Comparison of ENCODE assay signal across 1 cellular context in the genomic region with DNA sequence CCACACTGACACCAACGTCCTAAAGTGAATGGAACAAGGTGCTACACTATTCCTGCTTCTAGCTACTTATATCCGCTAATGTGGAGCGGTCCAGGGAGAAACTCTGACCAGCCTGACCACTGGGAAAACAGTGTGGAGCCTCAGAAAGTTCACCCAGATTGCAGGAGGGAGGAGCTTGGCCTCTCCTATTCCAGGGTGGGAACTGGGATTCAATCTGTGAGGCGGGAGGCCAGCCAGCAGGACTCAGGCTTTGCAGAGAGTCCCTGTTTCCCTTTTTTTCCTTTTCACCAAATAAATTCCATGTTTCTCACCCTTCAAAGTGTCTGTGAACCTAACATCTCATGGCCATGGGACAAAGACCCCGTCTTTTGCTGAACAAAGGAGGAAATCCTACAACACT.
TF ChIP-seq lines count a peak whose summit lies in the region.

No MANE protein-coding gene starts in this region.

TF ChIP-seq in H1, 55 proteins besides CTCF, POLR2A, EP300 and RAD21:
- TF ChIP-seq TCF12 (IDR thresholded peaks at IDR 0.05; ENCODE audit: low read depth, low read length) (no peak), CHD2 (IDR thresholded peaks at IDR 0.05; ENCODE audit: low read length) (no peak), KDM4A (IDR thresholded peaks at IDR 0.05; ENCODE audit: low read depth, low read length, severe bottlenecking) (no peak), SIX5 (IDR thresholded peaks at IDR 0.05; ENCODE audit: low read depth, low read length) (no peak), POLR2AphosphoS5 (IDR thresholded peaks at IDR 0.05; ENCODE audit: low read depth, low read length) (no peak), CHD1 (IDR thresholded peaks at IDR 0.05; ENCODE audit: low read depth, low read length) (no peak), MAFK (IDR thresholded peaks at IDR 0.05; ENCODE audit: low read depth, low read length) (no peak), RBBP5 (IDR thresholded peaks at IDR 0.05; ENCODE audit: borderline replicate concordance, low read depth, low read length) (no peak), FOSL1 (IDR thresholded peaks at IDR 0.05; ENCODE audit: insufficient read depth, low read depth, low read length) (no peak), HDAC6 (IDR thresholded peaks at IDR 0.05; ENCODE audit: low read depth, low read length) (no peak), CBX5 (IDR thresholded peaks at IDR 0.05; ENCODE audit: low read depth, low read length) (no peak), EGR1 (IDR thresholded peaks at IDR 0.05; ENCODE audit: borderline replicate concordance, low read depth, low read length) (no peak), NANOG (IDR thresholded peaks at IDR 0.05; ENCODE audit: insufficient read depth, low read depth, low read length, poor library complexity, severe bottlenecking) (no peak)
- TF ChIP-seq, protein P1, sequence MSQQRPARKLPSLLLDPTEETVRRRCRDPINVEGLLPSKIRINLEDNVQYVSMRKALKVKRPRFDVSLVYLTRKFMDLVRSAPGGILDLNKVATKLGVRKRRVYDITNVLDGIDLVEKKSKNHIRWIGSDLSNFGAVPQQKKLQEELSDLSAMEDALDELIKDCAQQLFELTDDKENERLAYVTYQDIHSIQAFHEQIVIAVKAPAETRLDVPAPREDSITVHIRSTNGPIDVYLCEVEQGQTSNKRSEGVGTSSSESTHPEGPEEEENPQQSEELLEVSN (IDR thresholded peaks at IDR 0.05): no peak
- TF ChIP-seq, protein P2, sequence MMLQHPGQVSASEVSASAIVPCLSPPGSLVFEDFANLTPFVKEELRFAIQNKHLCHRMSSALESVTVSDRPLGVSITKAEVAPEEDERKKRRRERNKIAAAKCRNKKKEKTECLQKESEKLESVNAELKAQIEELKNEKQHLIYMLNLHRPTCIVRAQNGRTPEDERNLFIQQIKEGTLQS (IDR thresholded peaks at IDR 0.05; ENCODE audit: insufficient read depth, low read depth, low read length): no peak
- TF ChIP-seq, protein P3, sequence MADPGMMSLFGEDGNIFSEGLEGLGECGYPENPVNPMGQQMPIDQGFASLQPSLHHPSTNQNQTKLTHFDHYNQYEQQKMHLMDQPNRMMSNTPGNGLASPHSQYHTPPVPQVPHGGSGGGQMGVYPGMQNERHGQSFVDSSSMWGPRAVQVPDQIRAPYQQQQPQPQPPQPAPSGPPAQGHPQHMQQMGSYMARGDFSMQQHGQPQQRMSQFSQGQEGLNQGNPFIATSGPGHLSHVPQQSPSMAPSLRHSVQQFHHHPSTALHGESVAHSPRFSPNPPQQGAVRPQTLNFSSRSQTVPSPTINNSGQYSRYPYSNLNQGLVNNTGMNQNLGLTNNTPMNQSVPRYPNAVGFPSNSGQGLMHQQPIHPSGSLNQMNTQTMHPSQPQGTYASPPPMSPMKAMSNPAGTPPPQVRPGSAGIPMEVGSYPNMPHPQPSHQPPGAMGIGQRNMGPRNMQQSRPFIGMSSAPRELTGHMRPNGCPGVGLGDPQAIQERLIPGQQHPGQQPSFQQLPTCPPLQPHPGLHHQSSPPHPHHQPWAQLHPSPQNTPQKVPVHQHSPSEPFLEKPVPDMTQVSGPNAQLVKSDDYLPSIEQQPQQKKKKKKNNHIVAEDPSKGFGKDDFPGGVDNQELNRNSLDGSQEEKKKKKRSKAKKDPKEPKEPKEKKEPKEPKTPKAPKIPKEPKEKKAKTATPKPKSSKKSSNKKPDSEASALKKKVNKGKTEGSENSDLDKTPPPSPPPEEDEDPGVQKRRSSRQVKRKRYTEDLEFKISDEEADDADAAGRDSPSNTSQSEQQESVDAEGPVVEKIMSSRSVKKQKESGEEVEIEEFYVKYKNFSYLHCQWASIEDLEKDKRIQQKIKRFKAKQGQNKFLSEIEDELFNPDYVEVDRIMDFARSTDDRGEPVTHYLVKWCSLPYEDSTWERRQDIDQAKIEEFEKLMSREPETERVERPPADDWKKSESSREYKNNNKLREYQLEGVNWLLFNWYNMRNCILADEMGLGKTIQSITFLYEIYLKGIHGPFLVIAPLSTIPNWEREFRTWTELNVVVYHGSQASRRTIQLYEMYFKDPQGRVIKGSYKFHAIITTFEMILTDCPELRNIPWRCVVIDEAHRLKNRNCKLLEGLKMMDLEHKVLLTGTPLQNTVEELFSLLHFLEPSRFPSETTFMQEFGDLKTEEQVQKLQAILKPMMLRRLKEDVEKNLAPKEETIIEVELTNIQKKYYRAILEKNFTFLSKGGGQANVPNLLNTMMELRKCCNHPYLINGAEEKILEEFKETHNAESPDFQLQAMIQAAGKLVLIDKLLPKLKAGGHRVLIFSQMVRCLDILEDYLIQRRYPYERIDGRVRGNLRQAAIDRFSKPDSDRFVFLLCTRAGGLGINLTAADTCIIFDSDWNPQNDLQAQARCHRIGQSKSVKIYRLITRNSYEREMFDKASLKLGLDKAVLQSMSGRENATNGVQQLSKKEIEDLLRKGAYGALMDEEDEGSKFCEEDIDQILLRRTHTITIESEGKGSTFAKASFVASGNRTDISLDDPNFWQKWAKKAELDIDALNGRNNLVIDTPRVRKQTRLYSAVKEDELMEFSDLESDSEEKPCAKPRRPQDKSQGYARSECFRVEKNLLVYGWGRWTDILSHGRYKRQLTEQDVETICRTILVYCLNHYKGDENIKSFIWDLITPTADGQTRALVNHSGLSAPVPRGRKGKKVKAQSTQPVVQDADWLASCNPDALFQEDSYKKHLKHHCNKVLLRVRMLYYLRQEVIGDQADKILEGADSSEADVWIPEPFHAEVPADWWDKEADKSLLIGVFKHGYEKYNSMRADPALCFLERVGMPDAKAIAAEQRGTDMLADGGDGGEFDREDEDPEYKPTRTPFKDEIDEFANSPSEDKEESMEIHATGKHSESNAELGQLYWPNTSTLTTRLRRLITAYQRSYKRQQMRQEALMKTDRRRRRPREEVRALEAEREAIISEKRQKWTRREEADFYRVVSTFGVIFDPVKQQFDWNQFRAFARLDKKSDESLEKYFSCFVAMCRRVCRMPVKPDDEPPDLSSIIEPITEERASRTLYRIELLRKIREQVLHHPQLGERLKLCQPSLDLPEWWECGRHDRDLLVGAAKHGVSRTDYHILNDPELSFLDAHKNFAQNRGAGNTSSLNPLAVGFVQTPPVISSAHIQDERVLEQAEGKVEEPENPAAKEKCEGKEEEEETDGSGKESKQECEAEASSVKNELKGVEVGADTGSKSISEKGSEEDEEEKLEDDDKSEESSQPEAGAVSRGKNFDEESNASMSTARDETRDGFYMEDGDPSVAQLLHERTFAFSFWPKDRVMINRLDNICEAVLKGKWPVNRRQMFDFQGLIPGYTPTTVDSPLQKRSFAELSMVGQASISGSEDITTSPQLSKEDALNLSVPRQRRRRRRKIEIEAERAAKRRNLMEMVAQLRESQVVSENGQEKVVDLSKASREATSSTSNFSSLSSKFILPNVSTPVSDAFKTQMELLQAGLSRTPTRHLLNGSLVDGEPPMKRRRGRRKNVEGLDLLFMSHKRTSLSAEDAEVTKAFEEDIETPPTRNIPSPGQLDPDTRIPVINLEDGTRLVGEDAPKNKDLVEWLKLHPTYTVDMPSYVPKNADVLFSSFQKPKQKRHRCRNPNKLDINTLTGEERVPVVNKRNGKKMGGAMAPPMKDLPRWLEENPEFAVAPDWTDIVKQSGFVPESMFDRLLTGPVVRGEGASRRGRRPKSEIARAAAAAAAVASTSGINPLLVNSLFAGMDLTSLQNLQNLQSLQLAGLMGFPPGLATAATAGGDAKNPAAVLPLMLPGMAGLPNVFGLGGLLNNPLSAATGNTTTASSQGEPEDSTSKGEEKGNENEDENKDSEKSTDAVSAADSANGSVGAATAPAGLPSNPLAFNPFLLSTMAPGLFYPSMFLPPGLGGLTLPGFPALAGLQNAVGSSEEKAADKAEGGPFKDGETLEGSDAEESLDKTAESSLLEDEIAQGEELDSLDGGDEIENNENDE (IDR thresholded peaks at IDR 0.05; ENCODE audit: insufficient replicate concordance, low read length): no peak
